1 cellular context compared by ENCODE assay signal in genomic region chr19:58466089-58466759, GRCh38.
TF ChIP-seq lines count a peak whose summit lies in the region.

No MANE protein-coding gene starts in this region.

TF ChIP-seq in HepG2, 621 proteins besides CTCF, POLR2A, EP300 and RAD21:
- no peak for TF ChIP-seq ZBTB3 (CRISPR knock-in tag; IDR thresholded peaks at IDR 0.05; ENCODE audit: borderline replicate concordance, low read depth)
- no peak for TF ChIP-seq PAF1 (CRISPR knock-in tag; IDR thresholded peaks at IDR 0.05)
- no peak for TF ChIP-seq KMT2A (CRISPR knock-in tag; IDR thresholded peaks at IDR 0.05)
- TF ChIP-seq SIN3B (IDR thresholded peaks at IDR 0.05; ENCODE audit: low read length): no peak
- no peak for TF ChIP-seq PAX8 (CRISPR knock-in tag; IDR thresholded peaks at IDR 0.05; ENCODE audit: borderline replicate concordance)
- TF ChIP-seq FOXJ3 (CRISPR knock-in tag; IDR thresholded peaks at IDR 0.05; ENCODE audit: borderline replicate concordance): no peak
- no peak for TF ChIP-seq EEA1 (CRISPR knock-in tag; IDR thresholded peaks at IDR 0.05; ENCODE audit: borderline replicate concordance)
- peak; percentile 66; the same call in 1 of the 2 replicates for TF ChIP-seq KDM1A (CRISPR knock-in tag; IDR thresholded peaks at IDR 0.05)
- no peak for TF ChIP-seq NR1H2 (CRISPR knock-in tag; IDR thresholded peaks at IDR 0.05; ENCODE audit: borderline replicate concordance, low read depth)
- TF ChIP-seq ZNF660 (CRISPR knock-in tag; IDR thresholded peaks at IDR 0.05; ENCODE audit: borderline replicate concordance, low read depth): no peak
- TF ChIP-seq, protein P1, sequence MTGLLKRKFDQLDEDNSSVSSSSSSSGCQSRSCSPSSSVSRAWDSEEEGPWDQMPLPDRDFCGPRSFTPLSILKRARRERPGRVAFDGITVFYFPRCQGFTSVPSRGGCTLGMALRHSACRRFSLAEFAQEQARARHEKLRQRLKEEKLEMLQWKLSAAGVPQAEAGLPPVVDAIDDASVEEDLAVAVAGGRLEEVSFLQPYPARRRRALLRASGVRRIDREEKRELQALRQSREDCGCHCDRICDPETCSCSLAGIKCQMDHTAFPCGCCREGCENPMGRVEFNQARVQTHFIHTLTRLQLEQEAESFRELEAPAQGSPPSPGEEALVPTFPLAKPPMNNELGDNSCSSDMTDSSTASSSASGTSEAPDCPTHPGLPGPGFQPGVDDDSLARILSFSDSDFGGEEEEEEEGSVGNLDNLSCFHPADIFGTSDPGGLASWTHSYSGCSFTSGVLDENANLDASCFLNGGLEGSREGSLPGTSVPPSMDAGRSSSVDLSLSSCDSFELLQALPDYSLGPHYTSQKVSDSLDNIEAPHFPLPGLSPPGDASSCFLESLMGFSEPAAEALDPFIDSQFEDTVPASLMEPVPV (CRISPR knock-in tag; IDR thresholded peaks at IDR 0.05): peak; percentile 64; the same call in 1 of the 2 replicates
- TF ChIP-seq ZMYM3 (CRISPR knock-in tag; IDR thresholded peaks at IDR 0.05): peak; percentile 69; the same call in 1 of the 2 replicates
- TF ChIP-seq ATF1 (CRISPR knock-in tag; IDR thresholded peaks at IDR 0.05): peak; percentile 50; the same call in 1 of the 2 replicates
- TF ChIP-seq ZNF644 (CRISPR knock-in tag; IDR thresholded peaks at IDR 0.05; ENCODE audit: low read depth): no peak
- TF ChIP-seq ZNF788 (CRISPR knock-in tag; IDR thresholded peaks at IDR 0.05; ENCODE audit: borderline replicate concordance): 0 out of 2 replicates have a peak, but pooled peaks have one; percentile 12
- TF ChIP-seq, protein P2, sequence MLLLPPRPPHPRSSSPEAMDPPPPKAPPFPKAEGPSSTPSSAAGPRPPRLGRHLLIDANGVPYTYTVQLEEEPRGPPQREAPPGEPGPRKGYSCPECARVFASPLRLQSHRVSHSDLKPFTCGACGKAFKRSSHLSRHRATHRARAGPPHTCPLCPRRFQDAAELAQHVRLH (CRISPR knock-in tag; IDR thresholded peaks at IDR 0.05; ENCODE audit: borderline replicate concordance, low read depth): no peak
- TF ChIP-seq, protein P3, sequence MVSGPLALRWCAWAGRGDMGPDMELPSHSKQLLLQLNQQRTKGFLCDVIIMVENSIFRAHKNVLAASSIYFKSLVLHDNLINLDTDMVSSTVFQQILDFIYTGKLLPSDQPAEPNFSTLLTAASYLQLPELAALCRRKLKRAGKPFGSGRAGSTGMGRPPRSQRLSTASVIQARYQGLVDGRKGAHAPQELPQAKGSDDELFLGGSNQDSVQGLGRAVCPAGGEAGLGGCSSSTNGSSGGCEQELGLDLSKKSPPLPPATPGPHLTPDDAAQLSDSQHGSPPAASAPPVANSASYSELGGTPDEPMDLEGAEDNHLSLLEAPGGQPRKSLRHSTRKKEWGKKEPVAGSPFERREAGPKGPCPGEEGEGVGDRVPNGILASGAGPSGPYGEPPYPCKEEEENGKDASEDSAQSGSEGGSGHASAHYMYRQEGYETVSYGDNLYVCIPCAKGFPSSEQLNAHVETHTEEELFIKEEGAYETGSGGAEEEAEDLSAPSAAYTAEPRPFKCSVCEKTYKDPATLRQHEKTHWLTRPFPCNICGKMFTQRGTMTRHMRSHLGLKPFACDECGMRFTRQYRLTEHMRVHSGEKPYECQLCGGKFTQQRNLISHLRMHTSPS (CRISPR knock-in tag; IDR thresholded peaks at IDR 0.05; ENCODE audit: low read depth): no peak
- TF ChIP-seq ZNF768 (CRISPR knock-in tag; IDR thresholded peaks at IDR 0.05): peak; percentile 98
- TF ChIP-seq DNMT1 (CRISPR knock-in tag; IDR thresholded peaks at IDR 0.05): no peak
- TF ChIP-seq ZSCAN30 (CRISPR knock-in tag; IDR thresholded peaks at IDR 0.05): 0 out of 2 replicates have a peak, but pooled peaks have one; percentile 48
- TF ChIP-seq ZNF234 (CRISPR knock-in tag; conservative IDR thresholded peaks at IDR 0.05): no peak
- no peak for TF ChIP-seq ZNF333 (CRISPR knock-in tag; IDR thresholded peaks at IDR 0.05; ENCODE audit: borderline replicate concordance)
- no peak for TF ChIP-seq RARG (CRISPR knock-in tag; IDR thresholded peaks at IDR 0.05; ENCODE audit: low read depth)
- TF ChIP-seq ZNF878 (CRISPR knock-in tag; IDR thresholded peaks at IDR 0.05): no peak
- no peak for TF ChIP-seq HOXA5 (CRISPR knock-in tag; IDR thresholded peaks at IDR 0.05)
- no peak for TF ChIP-seq RFX3 (CRISPR knock-in tag; IDR thresholded peaks at IDR 0.05)
- TF ChIP-seq ZNF3 (CRISPR knock-in tag; IDR thresholded peaks at IDR 0.05): no peak
- TF ChIP-seq MYC (CRISPR knock-in tag; IDR thresholded peaks at IDR 0.05; ENCODE audit: borderline replicate concordance): no peak
- TF ChIP-seq ZSCAN22 (CRISPR knock-in tag; IDR thresholded peaks at IDR 0.05): no peak
- TF ChIP-seq HOXD1 (CRISPR knock-in tag; IDR thresholded peaks at IDR 0.05): no peak
- TF ChIP-seq ZMYM2 (CRISPR knock-in tag; IDR thresholded peaks at IDR 0.05): peak; percentile 37; the same call in 1 of the 2 replicates
- peak; percentile 27; the same call in 1 of the 2 replicates for TF ChIP-seq POGZ (CRISPR knock-in tag; IDR thresholded peaks at IDR 0.05)
- no peak for TF ChIP-seq TARDBP (CRISPR knock-in tag; IDR thresholded peaks at IDR 0.05)
- no peak for TF ChIP-seq REXO4 (CRISPR knock-in tag; IDR thresholded peaks at IDR 0.05; ENCODE audit: borderline replicate concordance)
- no peak for TF ChIP-seq CHD4 (IDR thresholded peaks at IDR 0.05; ENCODE audit: borderline replicate concordance, low read length)
